ENCODE assay signal across 1 cellular context in genomic region chr5:179906795-179907569, GRCh38.
A peak's percentile ranks its signal among the peaks of the same experiment; 100 is the strongest.
TF ChIP-seq lines count a peak whose summit lies in the region.

No MANE protein-coding gene starts in this region.

TF ChIP-seq in HepG2, 621 proteins besides CTCF, POLR2A, EP300 and RAD21 (continued from another document and continues in another):
- TF ChIP-seq, protein P1, sequence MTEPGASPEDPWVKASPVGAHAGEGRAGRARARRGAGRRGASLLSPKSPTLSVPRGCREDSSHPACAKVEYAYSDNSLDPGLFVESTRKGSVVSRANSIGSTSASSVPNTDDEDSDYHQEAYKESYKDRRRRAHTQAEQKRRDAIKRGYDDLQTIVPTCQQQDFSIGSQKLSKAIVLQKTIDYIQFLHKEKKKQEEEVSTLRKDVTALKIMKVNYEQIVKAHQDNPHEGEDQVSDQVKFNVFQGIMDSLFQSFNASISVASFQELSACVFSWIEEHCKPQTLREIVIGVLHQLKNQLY (CRISPR knock-in tag; IDR thresholded peaks at IDR 0.05): no peak
- TF ChIP-seq RBM39 (IDR thresholded peaks at IDR 0.05; ENCODE audit: low read depth, low read length, poor library complexity, severe bottlenecking): peak; percentile 36
- TF ChIP-seq FOXC1 (CRISPR knock-in tag; IDR thresholded peaks at IDR 0.05; ENCODE audit: borderline replicate concordance): 0 out of 2 replicates have a peak, but pooled peaks have one; percentile 24
- TF ChIP-seq TRIM24 (CRISPR knock-in tag; IDR thresholded peaks at IDR 0.05): no peak
- TF ChIP-seq HDAC1 (CRISPR knock-in tag; IDR thresholded peaks at IDR 0.05): peak; percentile 52
- TF ChIP-seq ZNF225 (CRISPR knock-in tag; IDR thresholded peaks at IDR 0.05): 0 out of 2 replicates have a peak, but pooled peaks have one; percentile 28
- TF ChIP-seq KDM2A (CRISPR knock-in tag; IDR thresholded peaks at IDR 0.05; ENCODE audit: borderline replicate concordance, low read depth): peak; percentile 38; the same call in 1 of the 2 replicates
- TF ChIP-seq ZNF33B (CRISPR knock-in tag; IDR thresholded peaks at IDR 0.05): 0 out of 2 replicates have a peak, but pooled peaks have one; percentile 18
- peak; percentile 44; the same call in 1 of the 2 replicates for TF ChIP-seq ZNF333 (CRISPR knock-in tag; IDR thresholded peaks at IDR 0.05; ENCODE audit: borderline replicate concordance)
- 0 out of 2 replicates have a peak, but pooled peaks have one; percentile 57 for TF ChIP-seq HIVEP1 (CRISPR knock-in tag; IDR thresholded peaks at IDR 0.05)
- peak; percentile 77 for TF ChIP-seq ZNF687 (CRISPR knock-in tag; IDR thresholded peaks at IDR 0.05)
- TF ChIP-seq AGO1 (IDR thresholded peaks at IDR 0.05; ENCODE audit: low read depth, low read length, poor library complexity, severe bottlenecking): peak; percentile 49
- no peak; the same call in 1 of the 2 replicates for TF ChIP-seq CBFB (CRISPR knock-in tag; IDR thresholded peaks at IDR 0.05)
- peak; percentile 55; the same call in 1 of the 2 replicates for TF ChIP-seq UBTF (CRISPR knock-in tag; IDR thresholded peaks at IDR 0.05)
- peak; percentile 36; the same call in 1 of the 2 replicates for TF ChIP-seq PHF21A (CRISPR knock-in tag; IDR thresholded peaks at IDR 0.05)
- TF ChIP-seq CHCHD3 (CRISPR knock-in tag; IDR thresholded peaks at IDR 0.05): no peak
- TF ChIP-seq ZNF776 (CRISPR knock-in tag; IDR thresholded peaks at IDR 0.05): 0 out of 2 replicates have a peak, but pooled peaks have one; percentile 48
- TF ChIP-seq ZSCAN31 (CRISPR knock-in tag; IDR thresholded peaks at IDR 0.05; ENCODE audit: low read depth): 0 out of 2 replicates have a peak, but pooled peaks have one; percentile 16
- TF ChIP-seq ELF3 (CRISPR knock-in tag; IDR thresholded peaks at IDR 0.05): no peak
- no peak for TF ChIP-seq ZNF350 (CRISPR knock-in tag; IDR thresholded peaks at IDR 0.05; ENCODE audit: borderline replicate concordance, low read depth)
- no peak for TF ChIP-seq ZNF34 (CRISPR knock-in tag; IDR thresholded peaks at IDR 0.05; ENCODE audit: borderline replicate concordance)
- peak; percentile 26; the same call in 1 of the 2 replicates for TF ChIP-seq ZNF446 (CRISPR knock-in tag; IDR thresholded peaks at IDR 0.05)
- TF ChIP-seq NCOA2 (CRISPR knock-in tag; IDR thresholded peaks at IDR 0.05): no peak
- 0 out of 2 replicates have a peak, but pooled peaks have one; percentile 53 for TF ChIP-seq SALL2 (CRISPR knock-in tag; IDR thresholded peaks at IDR 0.05)
- TF ChIP-seq, protein P2, sequence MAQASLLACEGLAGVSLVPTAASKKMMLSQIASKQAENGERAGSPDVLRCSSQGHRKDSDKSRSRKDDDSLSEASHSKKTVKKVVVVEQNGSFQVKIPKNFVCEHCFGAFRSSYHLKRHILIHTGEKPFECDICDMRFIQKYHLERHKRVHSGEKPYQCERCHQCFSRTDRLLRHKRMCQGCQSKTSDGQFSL (CRISPR knock-in tag; IDR thresholded peaks at IDR 0.05): 0 out of 2 replicates have a peak, but pooled peaks have one; percentile 18
- TF ChIP-seq ZNF160 (CRISPR knock-in tag; IDR thresholded peaks at IDR 0.05): 0 out of 2 replicates have a peak, but pooled peaks have one; percentile 29
- TF ChIP-seq, protein P3, sequence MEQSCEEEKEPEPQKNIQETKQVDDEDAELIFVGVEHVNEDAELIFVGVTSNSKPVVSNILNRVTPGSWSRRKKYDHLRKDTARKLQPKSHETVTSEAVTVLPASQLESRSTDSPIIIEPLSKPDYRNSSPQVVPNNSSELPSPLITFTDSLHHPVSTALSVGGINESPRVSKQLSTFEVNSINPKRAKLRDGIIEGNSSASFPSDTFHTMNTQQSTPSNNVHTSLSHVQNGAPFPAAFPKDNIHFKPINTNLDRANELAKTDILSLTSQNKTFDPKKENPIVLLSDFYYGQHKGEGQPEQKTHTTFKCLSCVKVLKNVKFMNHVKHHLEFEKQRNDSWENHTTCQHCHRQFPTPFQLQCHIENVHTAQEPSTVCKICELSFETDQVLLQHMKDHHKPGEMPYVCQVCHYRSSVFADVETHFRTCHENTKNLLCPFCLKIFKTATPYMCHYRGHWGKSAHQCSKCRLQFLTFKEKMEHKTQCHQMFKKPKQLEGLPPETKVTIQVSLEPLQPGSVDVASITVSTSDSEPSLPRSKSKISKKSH (CRISPR knock-in tag; IDR thresholded peaks at IDR 0.05; ENCODE audit: borderline replicate concordance): peak; percentile 34; the same call in 1 of the 2 replicates
- no peak for TF ChIP-seq CREB3 (CRISPR knock-in tag; IDR thresholded peaks at IDR 0.05)
- TF ChIP-seq AHDC1 (CRISPR knock-in tag; IDR thresholded peaks at IDR 0.05; ENCODE audit: borderline replicate concordance): no peak
- peak; percentile 29; the same call in 1 of the 2 replicates for TF ChIP-seq KDM5B (CRISPR knock-in tag; IDR thresholded peaks at IDR 0.05; ENCODE audit: borderline replicate concordance)
- TF ChIP-seq SPEN (CRISPR knock-in tag; IDR thresholded peaks at IDR 0.05; ENCODE audit: low read depth): 0 out of 2 replicates have a peak, but pooled peaks have one; percentile 2
- TF ChIP-seq, protein P4, sequence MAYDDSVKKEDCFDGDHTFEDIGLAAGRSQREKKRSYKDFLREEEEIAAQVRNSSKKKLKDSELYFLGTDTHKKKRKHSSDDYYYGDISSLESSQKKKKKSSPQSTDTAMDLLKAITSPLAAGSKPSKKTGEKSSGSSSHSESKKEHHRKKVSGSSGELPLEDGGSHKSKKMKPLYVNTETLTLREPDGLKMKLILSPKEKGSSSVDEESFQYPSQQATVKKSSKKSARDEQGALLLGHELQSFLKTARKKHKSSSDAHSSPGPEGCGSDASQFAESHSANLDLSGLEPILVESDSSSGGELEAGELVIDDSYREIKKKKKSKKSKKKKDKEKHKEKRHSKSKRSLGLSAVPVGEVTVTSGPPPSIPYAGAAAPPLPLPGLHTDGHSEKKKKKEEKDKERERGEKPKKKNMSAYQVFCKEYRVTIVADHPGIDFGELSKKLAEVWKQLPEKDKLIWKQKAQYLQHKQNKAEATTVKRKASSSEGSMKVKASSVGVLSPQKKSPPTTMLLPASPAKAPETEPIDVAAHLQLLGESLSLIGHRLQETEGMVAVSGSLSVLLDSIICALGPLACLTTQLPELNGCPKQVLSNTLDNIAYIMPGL (CRISPR knock-in tag; IDR thresholded peaks at IDR 0.05; ENCODE audit: borderline replicate concordance in 1 of 2, low read depth in 1 of 2): 0 out of 4 replicates have a peak, but pooled peaks of 1 of the 2 experiments have one; percentile 10
- no peak for TF ChIP-seq SSRP1 (CRISPR knock-in tag; IDR thresholded peaks at IDR 0.05)
- 0 out of 2 replicates have a peak, but pooled peaks have one; percentile 34 for TF ChIP-seq RBFOX2 (IDR thresholded peaks at IDR 0.05; ENCODE audit: low read depth, low read length)
- 0 out of 2 replicates have a peak, but pooled peaks have one; percentile 20 for TF ChIP-seq MYC (CRISPR knock-in tag; IDR thresholded peaks at IDR 0.05; ENCODE audit: borderline replicate concordance)
- TF ChIP-seq PHF8 (CRISPR knock-in tag; IDR thresholded peaks at IDR 0.05): peak; percentile 9; the same call in 1 of the 2 replicates
- peak; percentile 73; the same call in 1 of the 2 replicates for TF ChIP-seq HNRNPL (IDR thresholded peaks at IDR 0.05; ENCODE audit: low read depth, low read length)
- TF ChIP-seq, protein P5, sequence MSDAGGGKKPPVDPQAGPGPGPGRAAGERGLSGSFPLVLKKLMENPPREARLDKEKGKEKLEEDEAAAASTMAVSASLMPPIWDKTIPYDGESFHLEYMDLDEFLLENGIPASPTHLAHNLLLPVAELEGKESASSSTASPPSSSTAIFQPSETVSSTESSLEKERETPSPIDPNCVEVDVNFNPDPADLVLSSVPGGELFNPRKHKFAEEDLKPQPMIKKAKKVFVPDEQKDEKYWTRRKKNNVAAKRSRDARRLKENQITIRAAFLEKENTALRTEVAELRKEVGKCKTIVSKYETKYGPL (CRISPR knock-in tag; IDR thresholded peaks at IDR 0.05): no peak
